Comparison of ENCODE assay signal across 13 cellular contexts in the genomic region with DNA sequence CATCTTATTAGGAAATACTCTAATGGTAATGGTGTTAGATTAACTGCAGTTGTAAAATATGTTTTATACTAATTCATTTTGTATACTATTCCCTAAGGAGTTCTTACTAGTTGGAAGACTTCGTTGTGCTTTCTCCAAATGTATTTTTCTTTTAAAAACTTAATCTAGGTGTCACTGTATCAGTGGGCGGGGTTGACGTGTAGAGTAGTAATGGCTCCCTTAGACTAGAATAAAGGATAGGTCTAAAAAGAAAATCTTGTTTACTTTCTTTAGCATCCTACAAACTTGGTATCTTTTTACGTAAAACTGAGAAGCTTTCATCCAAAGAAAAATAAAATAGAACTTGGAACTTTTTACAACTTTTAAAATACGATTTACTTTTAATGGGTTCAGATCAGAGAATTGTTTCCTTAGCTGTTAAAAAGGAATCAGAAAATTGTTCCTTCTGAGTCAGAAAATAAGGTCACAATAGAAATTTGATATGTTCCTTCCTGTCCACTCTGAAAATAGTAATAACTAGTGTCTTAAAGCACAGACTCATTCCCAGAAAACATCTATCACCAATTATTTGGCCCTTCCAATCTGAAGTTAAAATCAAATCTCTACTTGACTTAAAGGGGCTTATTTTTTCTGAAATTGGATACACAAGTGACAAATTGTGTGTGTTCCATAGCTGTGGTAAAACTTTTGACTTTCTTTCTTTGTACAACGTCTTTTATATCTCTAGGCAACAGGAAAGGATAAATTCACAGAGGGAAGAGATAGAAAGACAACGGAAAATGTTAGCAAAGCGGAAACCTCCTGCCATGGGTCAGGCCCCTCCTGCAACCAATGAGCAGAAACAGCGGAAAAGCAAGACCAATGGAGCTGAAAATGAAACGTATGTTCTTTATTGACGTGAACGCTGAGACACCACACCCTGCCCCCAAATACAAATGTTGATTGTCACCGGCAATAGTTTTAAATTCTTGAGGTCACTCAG. TPM values are rescaled to one million over a fixed set of nuclear protein-coding genes. Genes with fewer than 3 reads are reported as not detected.
DNase-seq lines count a peak whose midpoint lies in the region; ATAC-seq, FAIRE-seq and TF ChIP-seq lines count a peak whose summit lies in the region.
"Had no signal": no experiment of that assay in that cellular context is flagged by ENCODE, and none has a peak within 500 bp of the region (broad histone marks: within the 10 kb centered on the region; RNA-seq: fewer than 3 reads in every experiment).

No MANE protein-coding gene starts in this region.

- DNase-seq in CD4-positive, alpha-beta T cell, result no peak
- DNase-seq in SK-N-SH (no peak), endodermal cell (no peak), DMS153 (lab: John Stamatoyannopoulos, UW) (no peak), germinal center (ENCODE audit: low spot score) (no peak), GM12892 (ENCODE audit: insufficient read length) (no peak)
- DNase-seq: CD8-positive, alpha-beta T cell; MV-4-11; NCI-H774 had no signal

- peaks cover 83% of the 10 kb centered on the region for H3K36me3 Mint-ChIP-seq in CD4-positive, alpha-beta T cell (ENCODE audit: low read depth)
- H3K36me3 Mint-ChIP-seq in endodermal cell (ENCODE audit: low read depth), result peaks cover 61% of the 10 kb centered on the region

- H3K36me3 ChIP-seq in SK-N-SH (replicated peaks in 1 of 2; ENCODE audit: control insufficient read depth in 1 of 2, insufficient read depth in 2 of 2, low read length in 1 of 2) (peaks cover 52 to 55% of the 10 kb centered on the region in 2 experiments), endodermal cell (ENCODE audit: control insufficient read depth, insufficient read depth, low read length) (peaks cover 65% of the 10 kb centered on the region), parathyroid adenoma (ENCODE audit: control insufficient read depth, insufficient read depth, low read length) (no peaks in the 10 kb centered on the region)

- H3K4me1 ChIP-seq in SK-N-SH (ENCODE audit: control insufficient read depth in 1 of 2, insufficient read depth in 2 of 2, low read depth in 1 of 2, low read length in 1 of 2) (peaks cover 0 to 23% of the 10 kb centered on the region in 2 experiments; a peak in 3 of 4 replicates), endodermal cell (ENCODE audit: control insufficient read depth, insufficient read depth, low read length) (no peaks in the 10 kb centered on the region), parathyroid adenoma (peaks cover 5% of the 10 kb centered on the region)

- H3K9me2 ChIP-seq in SK-N-SH, result no peaks in the 10 kb centered on the region

- ATAC-seq in CD4-positive, alpha-beta T cell (ENCODE audit: poor library complexity), result no peak
- ATAC-seq in esophagus mucosa, result no peak
- ATAC-seq: CD8-positive, alpha-beta T cell had no signal

- WGBS in SK-N-SH (ENCODE audit: low lambda C conversion rate), result 51% methylated on average over 13 of the region's 13 CpGs
- 96 to 100% methylated on average over 6 to 13 of the region's 13 CpGs for WGBS in endodermal cell (ENCODE audit: insufficient coverage in 1 of 2, insufficient read length in 1 of 2), 2 experiments

- H3K9me3 Mint-ChIP-seq in CD4-positive, alpha-beta T cell, result no peaks in the 10 kb centered on the region
- no peaks in the 10 kb centered on the region for H3K9me3 Mint-ChIP-seq in endodermal cell
- H3K9me3 Mint-ChIP-seq: CD8-positive, alpha-beta T cell had no signal

- H3K79me2 ChIP-seq in SK-N-SH (ENCODE audit: insufficient read depth) (peaks cover 61% of the 10 kb centered on the region), parathyroid adenoma (peaks cover 6% of the 10 kb centered on the region)

- H3K4me1 Mint-ChIP-seq in CD4-positive, alpha-beta T cell (ENCODE audit: low read depth), result peaks cover 5% of the 10 kb centered on the region
- H3K4me1 Mint-ChIP-seq in endodermal cell, result no peaks in the 10 kb centered on the region

- H3K27ac Mint-ChIP-seq in CD4-positive, alpha-beta T cell, result peak overlapping the region; percentile 10
- peak overlapping the region; percentile 49 for H3K27ac Mint-ChIP-seq in endodermal cell
- H3K27ac Mint-ChIP-seq: CD8-positive, alpha-beta T cell had no signal

- H2AFZ ChIP-seq in SK-N-SH (ENCODE audit: low read depth) (no peak overlapping the region; the same call in 1 of the 2 replicates), parathyroid adenoma (no peak overlapping the region)

- H4K20me1 ChIP-seq in SK-N-SH (ENCODE audit: insufficient read depth), result no peaks in the 10 kb centered on the region

- peak overlapping the region; percentile 67 for H3K4me2 ChIP-seq in SK-N-SH
- H3K4me2 ChIP-seq in parathyroid adenoma (ENCODE audit: low read length), result peak overlapping the region; percentile 15

- no peaks in the 10 kb centered on the region for H3K27me3 ChIP-seq in CD4-positive, alpha-beta T cell (ENCODE audit: control insufficient read depth, insufficient read depth, low read length)
- H3K27me3 ChIP-seq in SK-N-SH (ENCODE audit: insufficient read depth) (no peaks in the 10 kb centered on the region), endodermal cell (ENCODE audit: control insufficient read depth, insufficient read depth, low read length, poor library complexity, severe bottlenecking) (no peaks in the 10 kb centered on the region), parathyroid adenoma (ENCODE audit: control insufficient read depth, insufficient read depth, low read length) (no peaks in the 10 kb centered on the region)

- no peak for TF ChIP-seq POLR2A in GM12892 (IDR thresholded peaks at IDR 0.05; ENCODE audit: low read depth, low read length)

- TF ChIP-seq EP300 in SK-N-SH (IDR thresholded peaks at IDR 0.05; ENCODE audit: borderline replicate concordance in 1 of 2, low read depth in 1 of 2, low read length in 1 of 2), result peak in 1 of 2 experiments; percentile 50; a peak in 1 of 4 replicates

- H3F3A ChIP-seq in SK-N-SH (replicated peaks; ENCODE audit: insufficient read depth), result peaks cover 44% of the 10 kb centered on the region

- no peak overlapping the region for H3K27ac ChIP-seq in CD4-positive, alpha-beta T cell (ENCODE audit: low read depth, low read length)
- H3K27ac ChIP-seq in SK-N-SH (ENCODE audit: low read depth in 2 of 2, low read length in 1 of 2) (peak overlapping the region; percentile 75 to 94), endodermal cell (ENCODE audit: low read depth, low read length) (no peak overlapping the region), parathyroid adenoma (peak overlapping the region; percentile 53)

- POLR2A ChIA-PET in CD4-positive, alpha-beta T cell (lab: Charles Lee), result no interaction called here
- POLR2A ChIA-PET in SK-N-SH (lab: Yijun Ruan, JAX), result no interaction called here

- no peak for TF ChIP-seq RAD21 in SK-N-SH (IDR thresholded peaks at IDR 0.05; ENCODE audit: low read length)

- TF ChIP-seq CTCF in CD4-positive, alpha-beta T cell (IDR thresholded peaks at IDR 0.05), result no peak
- TF ChIP-seq CTCF in SK-N-SH (IDR thresholded peaks at IDR 0.05), result no peak
- TF ChIP-seq CTCF in endodermal cell (conservative IDR thresholded peaks at IDR 0.05), result no peak
- TF ChIP-seq CTCF in parathyroid adenoma (IDR thresholded peaks at IDR 0.05), result no peak

- H3K4me3 ChIP-seq in SK-N-SH (ENCODE audit: low read depth in 2 of 2, low read length in 1 of 2), result peak overlapping the region in 1 of 2 experiments; percentile 16; a peak in 2 of 4 replicates
- H3K4me3 ChIP-seq in endodermal cell (ENCODE audit: low read length), result no peak overlapping the region
- no peak overlapping the region for H3K4me3 ChIP-seq in parathyroid adenoma (ENCODE audit: low read depth, low read length)

- H3K27me3 Mint-ChIP-seq in CD4-positive, alpha-beta T cell, result no peaks in the 10 kb centered on the region
- no peaks in the 10 kb centered on the region for H3K27me3 Mint-ChIP-seq in endodermal cell (ENCODE audit: insufficient read depth)

- no peak for FAIRE-seq in GM12892 (lab: Jason Lieb, UNC)
- FAIRE-seq: colon, small intestine had no signal

- H3K9me3 ChIP-seq in CD4-positive, alpha-beta T cell (ENCODE audit: control insufficient read depth, low read length), result no peaks in the 10 kb centered on the region
- H3K9me3 ChIP-seq in SK-N-SH (no peaks in the 10 kb centered on the region), endodermal cell (ENCODE audit: control insufficient read depth, low read length) (no peaks in the 10 kb centered on the region), parathyroid adenoma (ENCODE audit: control insufficient read depth, low read length) (no peaks in the 10 kb centered on the region)

- H3K9ac ChIP-seq in SK-N-SH (peak overlapping the region; percentile 50), endodermal cell (ENCODE audit: extremely low read depth, low read length, poor library complexity, severe bottlenecking) (no peak overlapping the region), parathyroid adenoma (no peak overlapping the region)

- CTCF ChIA-PET in CD4-positive, alpha-beta T cell (lab: Charles Lee), result no interaction called here
- CTCF ChIA-PET in SK-N-SH (lab: Yijun Ruan, JAX), result interaction anchor here (1.0 to 1.2 kb wide), 2 partner anchors 14 to 20 kb away, joined by 3 to 5 read pairs; no protein-coding TSS in a partner anchor

- H3K4me3 Mint-ChIP-seq in CD4-positive, alpha-beta T cell, result no peak overlapping the region
- H3K4me3 Mint-ChIP-seq in endodermal cell, result no peak overlapping the region
- H3K4me3 Mint-ChIP-seq: CD8-positive, alpha-beta T cell had no signal

- intact Hi-C loops in CD4-positive, alpha-beta T cell (cut with DNase I, micrococcal nuclease), result no loop called here

TF ChIP-seq in SK-N-SH, 30 proteins besides CTCF, POLR2A, EP300 and RAD21 (continues in another document):
- TF ChIP-seq JUND (IDR thresholded peaks at IDR 0.05) (peak; percentile 34; the same call in 1 of the 2 replicates), POLR2AphosphoS5 (IDR thresholded peaks at IDR 0.05; ENCODE audit: low read depth, low read length) (peak; percentile 28; the same call in 1 of the 2 replicates), FOXM1 (IDR thresholded peaks at IDR 0.05; ENCODE audit: low read depth) (0 out of 2 replicates have a peak, but pooled peaks have one; percentile 46)
- TF ChIP-seq, protein P1, sequence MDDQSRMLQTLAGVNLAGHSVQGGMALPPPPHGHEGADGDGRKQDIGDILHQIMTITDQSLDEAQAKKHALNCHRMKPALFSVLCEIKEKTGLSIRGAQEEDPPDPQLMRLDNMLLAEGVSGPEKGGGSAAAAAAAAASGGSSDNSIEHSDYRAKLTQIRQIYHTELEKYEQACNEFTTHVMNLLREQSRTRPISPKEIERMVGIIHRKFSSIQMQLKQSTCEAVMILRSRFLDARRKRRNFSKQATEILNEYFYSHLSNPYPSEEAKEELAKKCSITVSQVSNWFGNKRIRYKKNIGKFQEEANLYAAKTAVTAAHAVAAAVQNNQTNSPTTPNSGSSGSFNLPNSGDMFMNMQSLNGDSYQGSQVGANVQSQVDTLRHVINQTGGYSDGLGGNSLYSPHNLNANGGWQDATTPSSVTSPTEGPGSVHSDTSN (IDR thresholded peaks at IDR 0.05), result peak; percentile 70

RNA-seq across cellular contexts. Expression of a gene that starts 54.7 kb away (rescaled TPM):
- 1 to 10 TPM; 3.8 to 5.1 TPM for total RNA-seq in CD4-positive, alpha-beta T cell
- 112 and 213 TPM in 2 replicates for polyA plus RNA-seq in SK-N-SH (2012; rRNA removed)
- polyA plus RNA-seq in SK-N-SH (2012; cell fraction: cytosol; rRNA removed), result 61.2 and 111 TPM in 2 replicates
- 352 and 390 TPM in 2 replicates for polyA plus RNA-seq in SK-N-SH (2012; cell fraction: nucleus; rRNA removed)
- 100 to 1,000 TPM; 103 to 165 TPM for total RNA-seq in endodermal cell
- 133 TPM for polyA plus RNA-seq in endodermal cell (2013, experiment 1 of 2)
- 140 TPM for polyA plus RNA-seq in endodermal cell (2013, experiment 2 of 2)
- total RNA-seq in esophagus mucosa, result 34.0 TPM
- 1.3 TPM for polyA plus RNA-seq in GM12892 (2012; ENCODE audit: missing spikeins)

Comparison
In these comparisons a context has a peak if more than half of its experiments do, and no peak if none do; other contexts are left out.
1. H3K27ac ChIP-seq: peak in SK-N-SH (2 of 2) and parathyroid adenoma (single experiment); none in CD4-positive, alpha-beta T cell (single experiment) and endodermal cell (single experiment).